22 cellular contexts compared by ENCODE assay signal in the genomic region with DNA sequence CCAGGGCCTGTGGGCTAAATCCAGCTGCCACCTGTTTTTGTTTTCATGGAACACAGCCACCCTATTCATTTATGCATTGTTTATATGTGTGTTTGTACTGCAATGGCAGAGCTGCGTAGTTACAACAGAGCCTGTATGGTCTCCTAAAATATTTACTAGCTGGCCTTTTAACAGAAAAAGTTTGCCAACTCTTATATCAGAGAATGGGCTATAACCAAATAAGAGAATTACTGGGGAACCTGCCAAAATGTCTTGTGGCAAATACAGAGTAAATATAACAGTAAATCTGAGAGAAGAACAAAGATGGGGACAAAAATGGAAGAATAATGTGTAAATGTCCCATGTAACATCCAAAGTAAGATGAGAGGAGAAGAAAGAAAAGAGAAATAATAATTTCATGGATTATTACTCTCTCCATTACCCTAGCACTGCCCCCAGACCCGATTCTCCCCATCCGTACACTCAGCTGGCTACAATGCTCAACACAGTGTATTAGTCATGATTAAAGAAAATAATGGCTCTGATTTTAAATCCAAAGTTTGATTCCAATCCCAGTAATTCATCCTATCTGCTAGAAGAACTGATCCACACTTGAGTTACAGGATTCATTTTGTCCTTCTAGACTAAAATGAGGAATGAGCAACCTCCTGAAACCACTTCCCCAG.
"Had no signal": no experiment of that assay in that cellular context is flagged by ENCODE, and none has a peak within 500 bp of the region (broad histone marks: within the 10 kb centered on the region; RNA-seq: fewer than 3 reads in every experiment).

No MANE protein-coding gene starts in this region.

- H3K27me3 ChIP-seq: esophagus squamous epithelium, gastrocnemius medialis, ovary, sigmoid colon, spleen, testis, tibial artery had no signal

- H3K9me3 ChIP-seq: esophagus squamous epithelium, gastrocnemius medialis, lower lobe of right lung, ovary, prostate gland, sigmoid colon, spleen, testis, tibial artery had no signal

- H3K4me1 ChIP-seq: esophagus squamous epithelium, gastrocnemius medialis, lower lobe of right lung, prostate gland, spleen, testis had no signal

- ATAC-seq: effector memory CD8-positive, alpha-beta T cell; gastrocnemius medialis; left ventricle myocardium superior; lower lobe of right lung; natural killer cell; right cardiac atrium; stimulated activated memory B cell treated with anti-CD40 and anti-IgM and Interleukin-4, amounts not matched to agents 10 μg/mL and 1 μg/mL and 100 μg/mL, for 72 hours; stimulated activated naive CD8-positive, alpha-beta T cell treated with anti-CD3 and anti-CD28 coated beads, Interleukin-15, Interleukin-2, amounts not matched to agents 100 U/mL and 50 U/mL, for 24 hours had no signal

- DNase-seq: effector memory CD8-positive, alpha-beta T cell; erythroblast; esophagus squamous epithelium; gastrocnemius medialis; head of caudate nucleus; left ventricle myocardium superior; lower lobe of right lung; natural killer cell; occipital lobe; ovary; right cardiac atrium; sigmoid colon; spleen; stimulated activated CD4-positive, alpha-beta T cell treated with anti-CD3 and anti-CD28 coated beads, Interleukin-4, amount 100 ng/mL, for 4 hours; stimulated activated naive CD8-positive, alpha-beta T cell treated with anti-CD3 and anti-CD28 coated beads, Interleukin-15, Interleukin-2, amounts not matched to agents 100 U/mL and 50 U/mL, for 24 hours; substantia nigra; testis; tibial artery had no signal

- H3K36me3 ChIP-seq: esophagus squamous epithelium, gastrocnemius medialis, lower lobe of right lung, ovary, prostate gland, sigmoid colon, spleen, tibial artery had no signal

- H3K4me3 ChIP-seq: coronary artery, esophagus squamous epithelium, gastrocnemius medialis, lower lobe of right lung, ovary, prostate gland, sigmoid colon, skin epidermis, spleen, testis, tibial artery had no signal

- H3K27ac ChIP-seq: coronary artery, esophagus squamous epithelium, gastrocnemius medialis, lower lobe of right lung, ovary, prostate gland, sigmoid colon, skin epidermis, spleen, testis, tibial artery had no signal
